ENCODE assay signal across 10 cellular contexts in the genomic region with DNA sequence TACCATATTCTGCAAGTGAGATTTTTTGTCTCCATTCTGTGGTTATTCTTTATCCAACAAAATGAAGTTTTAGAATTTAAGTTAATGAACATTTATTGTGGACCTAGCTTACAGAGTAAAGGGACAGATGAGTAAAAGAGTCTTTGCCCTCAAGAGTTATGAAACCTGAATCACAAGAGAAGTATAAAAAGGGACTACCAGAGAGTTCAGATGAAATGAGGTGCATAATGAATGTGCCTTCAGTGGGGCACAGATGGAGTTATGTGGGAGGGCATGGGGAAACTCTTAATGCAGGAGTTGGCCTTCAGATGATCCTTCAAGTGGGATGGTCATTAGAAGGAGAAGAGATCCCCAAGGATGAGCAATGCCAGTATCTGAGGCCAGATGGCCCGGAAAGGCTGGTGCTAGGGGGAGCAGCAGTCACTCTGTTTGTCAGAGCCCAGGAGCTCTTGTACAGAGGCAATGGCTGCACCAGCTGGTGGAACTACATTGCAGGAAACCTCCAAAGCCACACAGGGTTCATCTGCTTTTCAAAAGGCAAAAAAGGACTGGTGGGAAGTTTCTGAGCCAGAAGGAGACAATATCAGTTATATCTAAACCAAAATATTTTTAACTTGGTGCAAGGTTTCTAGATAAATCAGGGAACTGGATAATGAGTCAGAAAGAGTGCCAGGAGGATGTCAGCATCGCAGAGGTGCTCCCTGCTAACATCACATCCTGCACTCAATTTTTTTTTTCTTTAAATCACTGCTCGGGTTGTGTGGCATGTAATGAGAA.
A peak's percentile ranks its signal among the peaks of the same experiment; 100 is the strongest.
DNase-seq lines count a peak whose midpoint lies in the region; ATAC-seq, FAIRE-seq and TF ChIP-seq lines count a peak whose summit lies in the region.
"Had no signal": no experiment of that assay in that cellular context is flagged by ENCODE, and none has a peak within 500 bp of the region (broad histone marks: within the 10 kb centered on the region; RNA-seq: fewer than 3 reads in every experiment).

No MANE protein-coding gene starts in this region.

- H4K20me1 ChIP-seq in HepG2 (ENCODE audit: insufficient read depth, low read length) = no peaks in the 10 kb centered on the region

- H3K27me3 ChIP-seq in suprapubic skin = no peaks in the 10 kb centered on the region
- peaks cover 0 to 6% of the 10 kb centered on the region in 2 experiments; a peak in 1 of 5 replicates for H3K27me3 ChIP-seq in HepG2 (ENCODE audit: control insufficient read depth in 1 of 2, insufficient read depth in 2 of 2, low read length in 2 of 2)

- no peak for TF ChIP-seq CTCF in HFFc6 (IDR thresholded peaks at IDR 0.05)
- TF ChIP-seq CTCF in WI38 (IDR thresholded peaks at IDR 0.05; ENCODE audit: low read depth, low read length) = no peak
- TF ChIP-seq CTCF in suprapubic skin (IDR thresholded peaks at IDR 0.05) = no peak
- TF ChIP-seq CTCF in HepG2 (CRISPR knock-in tag; IDR thresholded peaks at IDR 0.05) = no peak

- H3K4me3 ChIP-seq in WI38 (ENCODE audit: low read depth, low read length) = peak overlapping the region; percentile 31; the same call in 1 of the 2 replicates
- no peak overlapping the region for H3K4me3 ChIP-seq in suprapubic skin
- no peak overlapping the region for H3K4me3 ChIP-seq in HepG2 (replicated peaks in 1 of 3; ENCODE audit: insufficient read depth in 1 of 3, low read depth in 2 of 3, low read length in 3 of 3)

- H3K9me3 ChIP-seq in suprapubic skin (peaks cover 3% of the 10 kb centered on the region), HepG2 (ENCODE audit: low read length) (no peaks in the 10 kb centered on the region)

- H3K4me1 ChIP-seq in suprapubic skin (peaks cover 5% of the 10 kb centered on the region), HepG2 (ENCODE audit: insufficient read depth, low read length) (no peaks in the 10 kb centered on the region)

- H3K27ac ChIP-seq in suprapubic skin (no peak overlapping the region), HepG2 (ENCODE audit: extremely low read length, insufficient read depth, low read length) (no peak overlapping the region)

- no peaks in the 10 kb centered on the region for H3K79me2 ChIP-seq in HepG2 (ENCODE audit: insufficient read depth, low read length)

- no peak for TF ChIP-seq POLR2A in suprapubic skin (IDR thresholded peaks at IDR 0.05)
- no peak for TF ChIP-seq POLR2A in HepG2 (IDR thresholded peaks at IDR 0.05; ENCODE audit: insufficient read depth in 1 of 2, low read depth in 2 of 2, low read length in 2 of 2)

- H3K36me3 Mint-ChIP-seq in HFFc6 (ENCODE audit: low read depth) (peaks cover 10% of the 10 kb centered on the region), naive B cell (peaks cover 10 to 13% of the 10 kb centered on the region in 2 donors)

- peaks cover 10% of the 10 kb centered on the region for H3K9me3 Mint-ChIP-seq in HFFc6
- H3K9me3 Mint-ChIP-seq in naive B cell = peaks cover 5 to 38% (median 19%) of the 10 kb centered on the region in 7 donors

- intact Hi-C loops in HepG2 (cut with micrococcal nuclease; ENCODE audit: unreplicated experiment) = no loop called here

- H3K9ac ChIP-seq in HepG2 (ENCODE audit: insufficient read depth, low read depth, low read length) = no peak overlapping the region

- POLR2A ChIA-PET in HepG2 (lab: Yijun Ruan, JAX) = no interaction called here

- FAIRE-seq in GM18507 (lab: Jason Lieb, UNC) = peak; percentile 73
- no peak for FAIRE-seq in HepG2 (lab: Jason Lieb, UNC)

- WGBS in suprapubic skin = 76% methylated on average over 3 of the region's 3 CpGs
- WGBS in HepG2 (ENCODE audit: low lambda C conversion rate) = 5% methylated on average over 3 of the region's 3 CpGs

- no peak for TF ChIP-seq RAD21 in HepG2 (CRISPR knock-in tag; IDR thresholded peaks at IDR 0.05)

- H3K4me3 Mint-ChIP-seq in HFFc6 = peak overlapping the region; percentile 73
- peak overlapping the region in 5 of 8 donors; percentile 12 to 77 (median 32) for H3K4me3 Mint-ChIP-seq in naive B cell
- H3K4me3 Mint-ChIP-seq: brain had no signal

- in situ Hi-C loops in HepG2 (cut with HindIII; ENCODE audit: extremely low pct_ligation_motif_present, low pct_unique_long_range_greater_than_20kb) = no loop called here

- CTCF ChIA-PET in HepG2 (lab: Yijun Ruan, JAX; ENCODE audit: low intra/inter-chr PET ratio, low total read pairs) = no interaction called here

- BruUV-seq in HepG2 (replicated peaks; lab: Mats Ljungman, UMichigan) = no TSS peak

- TF ChIP-seq EP300 in suprapubic skin (IDR thresholded peaks at IDR 0.05) (no peak), HepG2 (IDR thresholded peaks at IDR 0.05; ENCODE audit: low read depth in 2 of 2, low read length in 2 of 2) (no peak), HepG2 (CRISPR knock-in tag; IDR thresholded peaks at IDR 0.05; ENCODE audit: borderline replicate concordance) (no peak)

- DNase-seq in GM18507 (ENCODE audit: extremely low spot score, insufficient read length, low read depth) (no peak), HFFc6 (peak; percentile 42), naive B cell (no peak), NCI-H187 treated with DMSO at 0.1 percent for 48 hours (lab: John Stamatoyannopoulos, UW) (no peak), GM19240 (ENCODE audit: insufficient read length, low spot score) (no peak), suprapubic skin (ENCODE audit: low spot score in 2 of 2) (no peak), HepG2 (ENCODE audit: low spot score) (no peak)
- DNase-seq: posterior cingulate gyrus had no signal

- no peak overlapping the region for H3K4me2 ChIP-seq in HepG2 (ENCODE audit: low read depth, low read length)

- H3K36me3 ChIP-seq in suprapubic skin (no peaks in the 10 kb centered on the region), HepG2 (replicated peaks in 1 of 2; ENCODE audit: control insufficient read depth in 1 of 2, insufficient read depth in 2 of 2, low read length in 2 of 2) (no peaks in the 10 kb centered on the region)

- no peak overlapping the region for H2AFZ ChIP-seq in HepG2 (ENCODE audit: low read length)

- H3K4me1 Mint-ChIP-seq in HFFc6 (ENCODE audit: low read depth) (peaks cover 47% of the 10 kb centered on the region), naive B cell (peaks cover 9 to 29% (median 14%) of the 10 kb centered on the region in 3 donors)

- no peak for ATAC-seq in naive B cell (ENCODE audit: low read depth in 2 of 2)
- no peak for ATAC-seq in HepG2

- peaks cover 5% of the 10 kb centered on the region; the same call in 1 of the 2 replicates for H3K27me3 Mint-ChIP-seq in HFFc6 (ENCODE audit: insufficient read depth)
- peaks cover 0 to 8% (median 0%) of the 10 kb centered on the region in 3 donors for H3K27me3 Mint-ChIP-seq in naive B cell

- H3K27ac Mint-ChIP-seq in HFFc6 (peak overlapping the region; percentile 65), naive B cell (no peak overlapping the region)

TF ChIP-seq in HepG2, 621 proteins besides CTCF, POLR2A, EP300 and RAD21:
- TF ChIP-seq ZNF253 (CRISPR knock-in tag; IDR thresholded peaks at IDR 0.05; ENCODE audit: borderline replicate concordance) = no peak
- no peak for TF ChIP-seq KDM5A (IDR thresholded peaks at IDR 0.05; ENCODE audit: borderline replicate concordance, low read length)
- no peak for TF ChIP-seq ZNF567 (CRISPR knock-in tag; IDR thresholded peaks at IDR 0.05; ENCODE audit: borderline replicate concordance)
- TF ChIP-seq, protein P1, sequence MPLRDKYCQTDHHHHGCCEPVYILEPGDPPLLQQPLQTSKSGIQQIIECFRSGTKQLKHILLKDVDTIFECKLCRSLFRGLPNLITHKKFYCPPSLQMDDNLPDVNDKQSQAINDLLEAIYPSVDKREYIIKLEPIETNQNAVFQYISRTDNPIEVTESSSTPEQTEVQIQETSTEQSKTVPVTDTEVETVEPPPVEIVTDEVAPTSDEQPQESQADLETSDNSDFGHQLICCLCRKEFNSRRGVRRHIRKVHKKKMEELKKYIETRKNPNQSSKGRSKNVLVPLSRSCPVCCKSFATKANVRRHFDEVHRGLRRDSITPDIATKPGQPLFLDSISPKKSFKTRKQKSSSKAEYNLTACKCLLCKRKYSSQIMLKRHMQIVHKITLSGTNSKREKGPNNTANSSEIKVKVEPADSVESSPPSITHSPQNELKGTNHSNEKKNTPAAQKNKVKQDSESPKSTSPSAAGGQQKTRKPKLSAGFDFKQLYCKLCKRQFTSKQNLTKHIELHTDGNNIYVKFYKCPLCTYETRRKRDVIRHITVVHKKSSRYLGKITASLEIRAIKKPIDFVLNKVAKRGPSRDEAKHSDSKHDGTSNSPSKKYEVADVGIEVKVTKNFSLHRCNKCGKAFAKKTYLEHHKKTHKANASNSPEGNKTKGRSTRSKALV (CRISPR knock-in tag; IDR thresholded peaks at IDR 0.05) = no peak
- TF ChIP-seq ZIK1 (CRISPR knock-in tag; IDR thresholded peaks at IDR 0.05; ENCODE audit: borderline replicate concordance, low read depth) = no peak
